ENCODE assay signal across 8 cellular contexts in genomic region chr19:3361384-3362216, GRCh38. TPM values are rescaled to one million over a fixed set of nuclear protein-coding genes. Genes with fewer than 3 reads are reported as not detected.
DNase-seq lines count a peak whose midpoint lies in the region; ATAC-seq and TF ChIP-seq lines count a peak whose summit lies in the region.

No MANE protein-coding gene starts in this region.

- peaks cover 0 to 4% (median 0%) of the 10 kb centered on the region in 3 experiments for H3K36me3 ChIP-seq in naive thymus-derived CD4-positive, alpha-beta T cell (ENCODE audit: control insufficient read depth in 2 of 3, insufficient read depth in 3 of 3, low read length in 3 of 3)
- no peaks in the 10 kb centered on the region for H3K36me3 ChIP-seq in aorta (ENCODE audit: control insufficient read depth in 1 of 2, insufficient read depth in 2 of 2, low read length in 1 of 2)

- no peak overlapping the region for H3K27ac Mint-ChIP-seq in activated naive CD4-positive, alpha-beta T cell treated with anti-CD3 and anti-CD28 coated beads for 36 hours
- H3K27ac Mint-ChIP-seq in naive thymus-derived CD4-positive, alpha-beta T cell, result peak overlapping the region in 8 of 9 donors; percentile 31 to 91 (median 46)

- H3K4me3 Mint-ChIP-seq in activated naive CD4-positive, alpha-beta T cell treated with anti-CD3 and anti-CD28 coated beads for 36 hours, result peak overlapping the region; percentile 86
- H3K4me3 Mint-ChIP-seq in naive thymus-derived CD4-positive, alpha-beta T cell, result peak overlapping the region; percentile 85 to 97 (median 90)

- ATAC-seq in naive thymus-derived CD4-positive, alpha-beta T cell, result no peak
- ATAC-seq in aorta (ENCODE audit: low FRiP score), result no peak

- no peaks in the 10 kb centered on the region for H3K27me3 ChIP-seq in naive thymus-derived CD4-positive, alpha-beta T cell (ENCODE audit: control insufficient read depth in 2 of 2, insufficient read depth in 2 of 2, low read length in 2 of 2)
- no peaks in the 10 kb centered on the region for H3K27me3 ChIP-seq in aorta (ENCODE audit: control insufficient read depth in 1 of 2, insufficient read depth in 2 of 2, low read length in 1 of 2)

- TF ChIP-seq CTCF in choroid plexus epithelial cell (conservative IDR thresholded peaks at IDR 0.05; ENCODE audit: low read depth, low read length) (no peak), GM20000 (IDR thresholded peaks at IDR 0.05; ENCODE audit: extremely low read depth, missing control alignments) (no peak)

- H3K4me1 Mint-ChIP-seq in activated naive CD4-positive, alpha-beta T cell treated with anti-CD3 and anti-CD28 coated beads for 36 hours (ENCODE audit: low read depth), result peaks cover 36% of the 10 kb centered on the region
- H3K4me1 Mint-ChIP-seq in naive thymus-derived CD4-positive, alpha-beta T cell, result peaks cover 26 to 49% (median 42%) of the 10 kb centered on the region in 7 donors

- H3K27me3 Mint-ChIP-seq in activated naive CD4-positive, alpha-beta T cell treated with anti-CD3 and anti-CD28 coated beads for 36 hours (ENCODE audit: low read depth), result peaks cover 8% of the 10 kb centered on the region
- H3K27me3 Mint-ChIP-seq in naive thymus-derived CD4-positive, alpha-beta T cell, result peaks cover 0 to 65% (median 0%) of the 10 kb centered on the region in 5 donors

- CTCF ChIA-PET in activated naive CD4-positive, alpha-beta T cell treated with anti-CD3 and anti-CD28 coated beads for 36 hours (lab: Charles Lee), result no interaction called here
- CTCF ChIA-PET in naive thymus-derived CD4-positive, alpha-beta T cell (lab: Charles Lee), result no interaction called here

- no peaks in the 10 kb centered on the region for H3K36me3 Mint-ChIP-seq in activated naive CD4-positive, alpha-beta T cell treated with anti-CD3 and anti-CD28 coated beads for 36 hours (ENCODE audit: low read depth)
- H3K36me3 Mint-ChIP-seq in naive thymus-derived CD4-positive, alpha-beta T cell, result no peaks in the 10 kb centered on the region

- H3K9me3 Mint-ChIP-seq in activated naive CD4-positive, alpha-beta T cell treated with anti-CD3 and anti-CD28 coated beads for 36 hours, result no peaks in the 10 kb centered on the region
- H3K9me3 Mint-ChIP-seq in naive thymus-derived CD4-positive, alpha-beta T cell, result peaks cover 0 to 2% (median 0%) of the 10 kb centered on the region in 11 donors

- no peak for DNase-seq in activated naive CD4-positive, alpha-beta T cell treated with anti-CD3 and anti-CD28 coated beads for 36 hours
- DNase-seq in activated naive CD4-positive, alpha-beta T cell (lab: John Stamatoyannopoulos, UW), result no peak
- DNase-seq in choroid plexus epithelial cell (ENCODE audit: low read depth) (no peak), aorta (no peak), GM20000 (ENCODE audit: low spot score) (no peak)
- DNase-seq in naive thymus-derived CD4-positive, alpha-beta T cell, result no peak
- DNase-seq in stimulated activated CD4-positive, alpha-beta T cell treated with anti-CD3 and anti-CD28 coated beads, Interleukin-4, amount 100 ng/mL, for 4 hours, result no peak
- no peak for DNase-seq in activated CD8-positive, alpha-beta memory T cell treated with anti-CD3 and anti-CD28 coated beads for 24 hours

- peaks cover 17 to 19% of the 10 kb centered on the region in 2 donors for H3K4me1 ChIP-seq in naive thymus-derived CD4-positive, alpha-beta T cell (ENCODE audit: control insufficient read depth in 2 of 2, insufficient read depth in 2 of 2, low read length in 2 of 2)
- no peaks in the 10 kb centered on the region for H3K4me1 ChIP-seq in aorta (ENCODE audit: control insufficient read depth in 1 of 2, insufficient read depth in 2 of 2, low read length in 2 of 2)

- peak overlapping the region; percentile 69 for H3K27ac ChIP-seq in naive thymus-derived CD4-positive, alpha-beta T cell (ENCODE audit: low read depth, low read length)
- peak overlapping the region in 1 of 2 donors; percentile 66 for H3K27ac ChIP-seq in aorta (ENCODE audit: low read depth in 1 of 2, low read length in 2 of 2)

- H3K9me3 ChIP-seq in naive thymus-derived CD4-positive, alpha-beta T cell (ENCODE audit: control insufficient read depth in 2 of 3, low read length in 3 of 3), result no peaks in the 10 kb centered on the region
- no peaks in the 10 kb centered on the region for H3K9me3 ChIP-seq in aorta (ENCODE audit: control insufficient read depth, low read length)

- H3K4me3 ChIP-seq in choroid plexus epithelial cell (ENCODE audit: low read depth, low read length) (peak overlapping the region; percentile 78), aorta (ENCODE audit: low read length in 2 of 2) (peak overlapping the region; percentile 97 to 99)
- peak overlapping the region; percentile 62 for H3K4me3 ChIP-seq in naive thymus-derived CD4-positive, alpha-beta T cell (ENCODE audit: low read length)

- intact Hi-C loops in activated naive CD4-positive, alpha-beta T cell treated with anti-CD3 and anti-CD28 coated beads for 36 hours (cut with micrococcal nuclease), result no loop called here
- intact Hi-C loops in naive thymus-derived CD4-positive, alpha-beta T cell (cut with micrococcal nuclease), result loop anchor here in 1 of 2 donors (2.0 kb wide), 1 partner anchor 73 kb away; no protein-coding TSS in a partner anchor
- intact Hi-C loops in aorta (cut with DNase I), result no loop called here

- POLR2A ChIA-PET in naive thymus-derived CD4-positive, alpha-beta T cell (lab: Charles Lee), result interaction anchor here (0.7 kb wide), 1 partner anchor 17 kb away, joined by 3 read pairs; no protein-coding TSS in a partner anchor

- WGBS in aorta, 2 donors, result 18 to 21% methylated on average over 26 to 27 of the region's 27 CpGs

RNA-seq across cellular contexts. Expression of gene NFIC, which starts 4.8 kb away (rescaled TPM):
- 10 to 100 TPM; 11.9 to 12.8 TPM for total RNA-seq in activated naive CD4-positive, alpha-beta T cell treated with anti-CD3 and anti-CD28 coated beads for 36 hours
- 10 to 100 TPM; 15.0 to 35.2 (median 33.1) TPM for total RNA-seq in naive thymus-derived CD4-positive, alpha-beta T cell
- polyA plus RNA-seq in naive thymus-derived CD4-positive, alpha-beta T cell, result 10 to 100 TPM; 12.2 to 24.6 TPM
- total RNA-seq in aorta, result 100 to 1,000 TPM; 175 to 188 TPM
- 10 to 100 TPM; 37.5 to 37.7 TPM for polyA plus RNA-seq in aorta

Comparison
In these comparisons a context has a peak if more than half of its experiments do, and no peak if none do; other contexts are left out.
1. RNA of gene NFIC, which starts 4.8 kb away (total RNA-seq): 175 to 188 TPM in aorta; 15.0 to 35.2 TPM in naive thymus-derived CD4-positive, alpha-beta T cell and 11.9 to 12.8 TPM in activated naive CD4-positive, alpha-beta T cell treated with anti-CD3 and anti-CD28 coated beads for 36 hours; every median in the first group is over 4 times any median in the second.
2. Peak in every context shown above with its lines, with median percentiles within 50 percentile points of each other: H3K4me3 ChIP-seq.